8 cellular contexts compared by ENCODE assay signal in genomic region chr16:85554114-85554790, GRCh38. TPM values are rescaled to one million over a fixed set of nuclear protein-coding genes. Genes with fewer than 3 reads are reported as not detected.
DNase-seq lines count a peak whose midpoint lies in the region; ATAC-seq and TF ChIP-seq lines count a peak whose summit lies in the region.

No MANE protein-coding gene starts in this region.

- ATAC-seq in DND-41 (ENCODE audit: insufficient read depth, low read depth) (peak; percentile 63), GM21528 (IDR thresholded peaks at IDR 0.05; ENCODE audit: low FRiP score, unreplicated experiment) (peak; percentile 47), left cardiac atrium (peak; percentile 58 to 67), psoas muscle (peak; percentile 38 to 54 (median 48))

- H3K4me1 Mint-ChIP-seq in IgD-negative memory B cell: peaks cover 22 to 32% (median 23%) of the 10 kb centered on the region in 3 donors

- H3K4me1 ChIP-seq in DND-41 (ENCODE audit: insufficient read depth, low read length) (peaks cover 50% of the 10 kb centered on the region), psoas muscle (peaks cover 42% of the 10 kb centered on the region), uterus (peaks cover 0 to 13% of the 10 kb centered on the region in 2 donors)

- no peak for TF ChIP-seq POLR2A in uterus (IDR thresholded peaks at IDR 0.05)

- intact Hi-C loops in left cardiac atrium (cut with DNase I) (loop anchor here in 1 of 2 donors (10.0 kb wide), 1 partner anchor 51 kb away; no protein-coding TSS in a partner anchor), psoas muscle (cut with DNase I) (loop anchor here in 1 of 2 donors (2.0 kb wide), 1 partner anchor 57 kb away; no protein-coding TSS in a partner anchor), uterus (cut with DNase I; ENCODE audit: low total_unique reads) (no loop called here)

- peak; percentile 90 for DNase-seq in DND-41
- DNase-seq in SKM-1 treated with dmso at 0.1 percent for 144 hours (lab: John Stamatoyannopoulos, UW; ENCODE audit: unreplicated experiment): peak; percentile 94
- peak; percentile 70 for DNase-seq in left cardiac atrium
- peak; percentile 66 to 67 for DNase-seq in psoas muscle
- peak; percentile 66 to 68 for DNase-seq in uterus

- no peaks in the 10 kb centered on the region for H3K27me3 ChIP-seq in DND-41 (ENCODE audit: insufficient read depth, low read length, poor library complexity)
- no peaks in the 10 kb centered on the region for H3K27me3 ChIP-seq in psoas muscle (ENCODE audit: insufficient read depth in 3 of 3, low read length in 2 of 3)
- no peaks in the 10 kb centered on the region for H3K27me3 ChIP-seq in uterus

- peaks cover 9% of the 10 kb centered on the region; the same call in 1 of the 2 replicates for H3K36me3 ChIP-seq in DND-41 (ENCODE audit: insufficient read depth, low read length)
- H3K36me3 ChIP-seq in psoas muscle (ENCODE audit: insufficient read depth in 1 of 2, low read depth in 1 of 2): no peaks in the 10 kb centered on the region
- H3K36me3 ChIP-seq in uterus: no peaks in the 10 kb centered on the region

- no peaks in the 10 kb centered on the region for H3K36me3 Mint-ChIP-seq in IgD-negative memory B cell

- peak overlapping the region; percentile 97 for H3K9ac ChIP-seq in DND-41 (ENCODE audit: low read depth, low read length)

- H3K4me3 Mint-ChIP-seq in IgD-negative memory B cell: peak overlapping the region; percentile 91 to 98 (median 92)

- H3K4me3 ChIP-seq in DND-41 (ENCODE audit: low read depth in 1 of 2, low read length in 2 of 2) (peak overlapping the region; percentile 48 to 61), psoas muscle (peak overlapping the region; percentile 79), uterus (peak overlapping the region; percentile 78 to 87)

- no peaks in the 10 kb centered on the region for H3K27me3 Mint-ChIP-seq in IgD-negative memory B cell

- peaks cover 46% of the 10 kb centered on the region for H3K79me2 ChIP-seq in DND-41 (ENCODE audit: insufficient read depth, low read length)

- 0 to 1% (median 1%) methylated on average over 18 to 35 of the region's 35 CpGs for WGBS in adipose tissue, 3 donors
- 0 to 2% (median 1%) methylated on average over 18 to 35 of the region's 35 CpGs for WGBS in psoas muscle, 3 donors

- H3K9me3 ChIP-seq in DND-41 (ENCODE audit: insufficient read depth, low read length, severe bottlenecking): no peaks in the 10 kb centered on the region
- H3K9me3 ChIP-seq in psoas muscle: no peaks in the 10 kb centered on the region
- H3K9me3 ChIP-seq in uterus: no peaks in the 10 kb centered on the region

- peak overlapping the region; percentile 75 for H3K4me2 ChIP-seq in DND-41 (ENCODE audit: insufficient read depth, low read length)

- H4K20me1 ChIP-seq in DND-41 (ENCODE audit: insufficient read depth, low read length): peaks cover 25% of the 10 kb centered on the region

- TF ChIP-seq CTCF in DND-41 (IDR thresholded peaks at IDR 0.05; ENCODE audit: borderline replicate concordance, extremely low read depth, low read length, poor library complexity, severe bottlenecking) (no peak), psoas muscle (IDR thresholded peaks at IDR 0.05) (no peak), uterus (IDR thresholded peaks at IDR 0.05) (no peak)

- H2AFZ ChIP-seq in DND-41 (ENCODE audit: low read depth, low read length): peak overlapping the region; percentile 66

- peak overlapping the region; percentile 91 to 95 (median 93) for H3K27ac Mint-ChIP-seq in IgD-negative memory B cell

- peak overlapping the region; percentile 91 for H3K27ac ChIP-seq in DND-41 (ENCODE audit: low read length)
- peak overlapping the region; percentile 69 for H3K27ac ChIP-seq in adipose tissue (ENCODE audit: low read depth, low read length)
- peak overlapping the region; percentile 87 for H3K27ac ChIP-seq in psoas muscle
- H3K27ac ChIP-seq in uterus: peak overlapping the region; percentile 90 to 91

- peaks cover 0 to 2% (median 0%) of the 10 kb centered on the region in 3 donors for H3K9me3 Mint-ChIP-seq in IgD-negative memory B cell

RNA-seq across cellular contexts. Expression of gene GSE1, which starts 58.9 kb away (rescaled TPM):
- 7.3 TPM for polyA plus RNA-seq in IgD-negative memory B cell
- polyA plus RNA-seq in adipose tissue: 10 to 100 TPM; 20.2 to 85.3 (median 55.9) TPM
- total RNA-seq in left cardiac atrium: 10 to 100 TPM; 54.6 to 60.6 TPM
- 10 to 100 TPM; 47.0 to 90.5 (median 64.6) TPM for total RNA-seq in psoas muscle
- polyA plus RNA-seq in psoas muscle: 10 to 100 TPM; 10.8 to 34.7 (median 22.0) TPM
- total RNA-seq in uterus: 100 to 1,000 TPM in 1 of 4 donors, 10 to 100 TPM in 3; 32.6 to 128 (median 73.9) TPM

Comparison
In these comparisons a context has a peak if more than half of its experiments do, and no peak if none do; other contexts are left out.
1. Peak in every context shown above with its lines: DNase-seq, ATAC-seq, H3K4me3 ChIP-seq and H3K27ac ChIP-seq.